Comparison of ENCODE assay signal across 2 cellular contexts in the genomic region with DNA sequence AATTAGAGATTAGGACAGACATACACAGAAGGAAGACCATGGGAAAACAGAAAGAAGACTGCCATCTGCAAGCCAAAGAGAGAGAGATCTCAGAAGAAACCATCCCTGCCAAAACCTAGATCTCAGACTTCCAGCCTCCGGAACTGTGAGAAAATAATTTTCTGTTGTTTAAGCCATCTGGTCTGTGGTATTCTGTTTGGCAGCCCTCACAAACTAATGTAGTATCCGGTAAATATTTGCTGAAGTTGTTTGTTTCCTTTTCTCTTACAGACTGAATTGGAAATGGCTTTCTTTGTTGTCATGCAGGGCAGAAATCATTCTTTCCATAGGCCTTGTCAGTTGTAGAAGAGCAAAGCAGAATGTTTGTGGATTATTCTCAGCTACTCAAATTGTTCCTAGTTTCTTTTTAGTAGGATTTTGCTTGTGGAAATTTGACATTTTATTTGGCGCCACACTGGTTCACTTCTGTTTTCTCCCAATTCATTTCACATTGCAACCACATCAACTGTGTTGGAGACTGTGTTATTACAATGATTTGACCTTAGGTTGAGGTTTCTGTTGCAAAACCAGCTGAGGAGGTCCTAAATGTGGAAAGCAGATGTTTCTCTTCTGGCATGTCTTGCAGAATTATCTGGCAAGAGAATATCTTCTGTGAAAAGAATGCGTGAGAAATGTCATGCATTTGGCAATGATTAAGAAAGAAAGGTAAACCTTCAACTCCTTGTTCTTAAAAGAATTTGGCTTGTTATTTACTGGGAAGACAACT.
TF ChIP-seq lines count a peak whose summit lies in the region.

No MANE protein-coding gene starts in this region.

TF ChIP-seq in liver, 16 proteins besides CTCF, POLR2A, EP300 and RAD21:
- no peak for TF ChIP-seq TAF1 (conservative IDR thresholded peaks at IDR 0.05)
- TF ChIP-seq HNF4A (conservative IDR thresholded peaks at IDR 0.05): no peak
- no peak for TF ChIP-seq FOXA1 (IDR thresholded peaks at IDR 0.05)
- TF ChIP-seq GABPA (IDR thresholded peaks at IDR 0.05 in 1 of 2, conservative IDR thresholded peaks at IDR 0.05 in 1 of 2): no peak
- TF ChIP-seq NR2F2 (IDR thresholded peaks at IDR 0.05): peak; percentile 77
- TF ChIP-seq RXRA (IDR thresholded peaks at IDR 0.05): no peak
TF ChIP-seq in liver: peak in this region for 1.

TF ChIP-seq in HepG2, 621 proteins besides CTCF, POLR2A, EP300 and RAD21:
- TF ChIP-seq RCOR2 (CRISPR knock-in tag; IDR thresholded peaks at IDR 0.05): no peak
- no peak for TF ChIP-seq ZNF652 (CRISPR knock-in tag; IDR thresholded peaks at IDR 0.05; ENCODE audit: borderline replicate concordance, low read depth)
- no peak for TF ChIP-seq ZNF703 (CRISPR knock-in tag; IDR thresholded peaks at IDR 0.05; ENCODE audit: borderline replicate concordance)
- no peak for TF ChIP-seq ZNF225 (CRISPR knock-in tag; IDR thresholded peaks at IDR 0.05)
- TF ChIP-seq SP4 (CRISPR knock-in tag; IDR thresholded peaks at IDR 0.05): no peak
- TF ChIP-seq KIAA2018 (CRISPR knock-in tag; IDR thresholded peaks at IDR 0.05; ENCODE audit: borderline replicate concordance): no peak
- no peak for TF ChIP-seq ARID2 (CRISPR knock-in tag; IDR thresholded peaks at IDR 0.05; ENCODE audit: borderline replicate concordance)
- TF ChIP-seq, protein P1, sequence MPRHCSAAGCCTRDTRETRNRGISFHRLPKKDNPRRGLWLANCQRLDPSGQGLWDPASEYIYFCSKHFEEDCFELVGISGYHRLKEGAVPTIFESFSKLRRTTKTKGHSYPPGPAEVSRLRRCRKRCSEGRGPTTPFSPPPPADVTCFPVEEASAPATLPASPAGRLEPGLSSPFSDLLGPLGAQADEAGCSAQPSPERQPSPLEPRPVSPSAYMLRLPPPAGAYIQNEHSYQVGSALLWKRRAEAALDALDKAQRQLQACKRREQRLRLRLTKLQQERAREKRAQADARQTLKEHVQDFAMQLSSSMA (CRISPR knock-in tag; IDR thresholded peaks at IDR 0.05): no peak
TF ChIP-seq in HepG2: peak in this region for 0.
